ENCODE assay signal across 1 cellular context in the genomic region with DNA sequence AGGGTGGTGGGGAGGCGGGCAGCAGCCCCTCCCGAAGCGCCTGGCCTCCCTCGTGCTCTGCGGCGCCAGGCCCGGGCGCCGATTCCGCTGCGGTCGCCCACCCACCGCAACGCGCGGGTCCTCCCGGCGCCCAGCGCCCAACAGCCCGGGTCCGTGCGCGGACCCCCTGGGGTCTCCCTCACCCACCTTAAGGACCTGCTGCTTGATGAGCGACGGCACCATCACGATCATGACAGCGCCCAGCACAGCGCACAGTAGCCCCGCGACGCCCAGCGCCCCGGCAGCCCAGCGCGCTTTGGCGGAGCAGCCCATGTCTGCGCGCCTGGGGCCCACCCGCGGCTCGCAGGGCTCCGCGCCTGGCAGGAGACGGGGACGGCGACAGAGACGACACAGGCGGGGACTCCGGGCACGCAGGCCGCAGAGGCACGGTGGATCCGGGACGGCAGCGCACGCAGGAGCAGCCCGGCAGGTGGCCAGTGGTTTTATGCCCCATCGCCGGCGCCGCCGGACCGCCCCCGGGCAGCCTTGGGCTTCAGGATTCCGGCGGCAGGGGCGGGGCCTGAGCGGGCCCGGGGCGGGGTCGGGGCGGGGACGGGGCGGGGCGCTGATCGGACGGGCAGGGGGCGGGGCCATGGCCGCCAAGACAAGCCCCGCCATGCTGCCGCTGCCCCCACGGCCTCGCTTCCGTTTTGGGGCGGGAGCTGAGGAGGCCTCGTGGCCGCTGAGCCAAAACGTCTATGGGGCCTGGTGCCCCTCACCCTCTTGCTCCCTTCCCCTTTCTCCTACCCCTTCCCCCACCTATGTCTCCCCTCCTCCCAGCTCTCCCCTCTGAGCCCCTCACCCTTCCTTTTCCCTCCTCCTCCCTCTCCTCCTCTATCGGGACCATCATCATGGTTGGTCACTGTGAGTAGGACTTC.
TF ChIP-seq lines count a peak whose summit lies in the region.

Gene SCARB1, minus strand, starts transcription at position 456 of the 917 bp plus-strand sequence. Its CDS starts 144 bp downstream, at position 312.

TF ChIP-seq in HepG2, 621 proteins besides CTCF, POLR2A, EP300 and RAD21 (continued from another document and continues in another):
- no peak for TF ChIP-seq GMEB2 (CRISPR knock-in tag; IDR thresholded peaks at IDR 0.05; ENCODE audit: low read depth)
- TF ChIP-seq NCOA2 (CRISPR knock-in tag; IDR thresholded peaks at IDR 0.05) = peak; percentile 38; the same call in 1 of the 2 replicates
- no peak for TF ChIP-seq EZH2 (conservative IDR thresholded peaks at IDR 0.05; ENCODE audit: low read depth, low read length)
- TF ChIP-seq, protein P1, sequence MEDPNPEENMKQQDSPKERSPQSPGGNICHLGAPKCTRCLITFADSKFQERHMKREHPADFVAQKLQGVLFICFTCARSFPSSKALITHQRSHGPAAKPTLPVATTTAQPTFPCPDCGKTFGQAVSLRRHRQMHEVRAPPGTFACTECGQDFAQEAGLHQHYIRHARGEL (CRISPR knock-in tag; IDR thresholded peaks at IDR 0.05) = no peak
- no peak for TF ChIP-seq U2AF2 (IDR thresholded peaks at IDR 0.05; ENCODE audit: low read depth, low read length)
- TF ChIP-seq, protein P2, sequence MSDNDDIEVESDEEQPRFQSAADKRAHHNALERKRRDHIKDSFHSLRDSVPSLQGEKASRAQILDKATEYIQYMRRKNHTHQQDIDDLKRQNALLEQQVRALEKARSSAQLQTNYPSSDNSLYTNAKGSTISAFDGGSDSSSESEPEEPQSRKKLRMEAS (IDR thresholded peaks at IDR 0.05) = peak; percentile 90
- no peak for TF ChIP-seq LCORL (IDR thresholded peaks at IDR 0.05)
- peak; percentile 70; the same call in 1 of the 2 replicates for TF ChIP-seq LCORL (CRISPR knock-in tag; IDR thresholded peaks at IDR 0.05)
- no peak for TF ChIP-seq PLRG1 (conservative IDR thresholded peaks at IDR 0.05)
- TF ChIP-seq SALL1 (CRISPR knock-in tag; IDR thresholded peaks at IDR 0.05) = peak; percentile 60
- no peak for TF ChIP-seq ZBTB10 (CRISPR knock-in tag; IDR thresholded peaks at IDR 0.05; ENCODE audit: borderline replicate concordance)
- no peak for TF ChIP-seq TCF12 (IDR thresholded peaks at IDR 0.05)
- TF ChIP-seq TCF12 (CRISPR knock-in tag; IDR thresholded peaks at IDR 0.05) = no peak
- TF ChIP-seq KAT2B (IDR thresholded peaks at IDR 0.05; ENCODE audit: borderline replicate concordance, low read depth, low read length) = no peak
- no peak for TF ChIP-seq REXO4 (CRISPR knock-in tag; IDR thresholded peaks at IDR 0.05; ENCODE audit: borderline replicate concordance)
- TF ChIP-seq ZFP82 (CRISPR knock-in tag; IDR thresholded peaks at IDR 0.05; ENCODE audit: borderline replicate concordance) = peak; percentile 82; the same call in 1 of the 2 replicates
- no peak for TF ChIP-seq ZNF138 (CRISPR knock-in tag; IDR thresholded peaks at IDR 0.05; ENCODE audit: low read depth)
- peak; percentile 32; the same call in 1 of the 2 replicates for TF ChIP-seq YEATS2 (CRISPR knock-in tag; IDR thresholded peaks at IDR 0.05; ENCODE audit: borderline replicate concordance)
- TF ChIP-seq ZNF510 (CRISPR knock-in tag; IDR thresholded peaks at IDR 0.05; ENCODE audit: low read depth) = 0 out of 2 replicates have a peak, but pooled peaks have one; percentile 5
- TF ChIP-seq BCL6 (CRISPR knock-in tag; IDR thresholded peaks at IDR 0.05) = peak; percentile 59
- no peak for TF ChIP-seq NPAS2 (CRISPR knock-in tag; IDR thresholded peaks at IDR 0.05; ENCODE audit: borderline replicate concordance)
- no peak for TF ChIP-seq SIX4 (CRISPR knock-in tag; IDR thresholded peaks at IDR 0.05)
- no peak for TF ChIP-seq GLMP (CRISPR knock-in tag; IDR thresholded peaks at IDR 0.05; ENCODE audit: borderline replicate concordance)
- TF ChIP-seq TBL1XR1 (IDR thresholded peaks at IDR 0.05; ENCODE audit: borderline replicate concordance, low read length, partially characterized antibody) = no peak
- TF ChIP-seq ZNF672 (CRISPR knock-in tag; IDR thresholded peaks at IDR 0.05) = no peak
- TF ChIP-seq MEF2D (CRISPR knock-in tag; IDR thresholded peaks at IDR 0.05) = no peak
- TF ChIP-seq, protein P3, sequence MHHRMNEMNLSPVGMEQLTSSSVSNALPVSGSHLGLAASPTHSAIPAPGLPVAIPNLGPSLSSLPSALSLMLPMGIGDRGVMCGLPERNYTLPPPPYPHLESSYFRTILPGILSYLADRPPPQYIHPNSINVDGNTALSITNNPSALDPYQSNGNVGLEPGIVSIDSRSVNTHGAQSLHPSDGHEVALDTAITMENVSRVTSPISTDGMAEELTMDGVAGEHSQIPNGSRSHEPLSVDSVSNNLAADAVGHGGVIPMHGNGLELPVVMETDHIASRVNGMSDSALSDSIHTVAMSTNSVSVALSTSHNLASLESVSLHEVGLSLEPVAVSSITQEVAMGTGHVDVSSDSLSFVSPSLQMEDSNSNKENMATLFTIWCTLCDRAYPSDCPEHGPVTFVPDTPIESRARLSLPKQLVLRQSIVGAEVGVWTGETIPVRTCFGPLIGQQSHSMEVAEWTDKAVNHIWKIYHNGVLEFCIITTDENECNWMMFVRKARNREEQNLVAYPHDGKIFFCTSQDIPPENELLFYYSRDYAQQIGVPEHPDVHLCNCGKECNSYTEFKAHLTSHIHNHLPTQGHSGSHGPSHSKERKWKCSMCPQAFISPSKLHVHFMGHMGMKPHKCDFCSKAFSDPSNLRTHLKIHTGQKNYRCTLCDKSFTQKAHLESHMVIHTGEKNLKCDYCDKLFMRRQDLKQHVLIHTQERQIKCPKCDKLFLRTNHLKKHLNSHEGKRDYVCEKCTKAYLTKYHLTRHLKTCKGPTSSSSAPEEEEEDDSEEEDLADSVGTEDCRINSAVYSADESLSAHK (CRISPR knock-in tag; IDR thresholded peaks at IDR 0.05; ENCODE audit: borderline replicate concordance) = no peak
- TF ChIP-seq TBX3 (IDR thresholded peaks at IDR 0.05; ENCODE audit: borderline replicate concordance) = no peak
- no peak for TF ChIP-seq RORA (CRISPR knock-in tag; IDR thresholded peaks at IDR 0.05)
- TF ChIP-seq ZNF3 (CRISPR knock-in tag; IDR thresholded peaks at IDR 0.05) = no peak
- TF ChIP-seq RAD51 (IDR thresholded peaks at IDR 0.05; ENCODE audit: borderline replicate concordance) = no peak
- no peak for TF ChIP-seq CBX2 (IDR thresholded peaks at IDR 0.05; ENCODE audit: low read depth, low read length)
- no peak for TF ChIP-seq CBX2 (CRISPR knock-in tag; IDR thresholded peaks at IDR 0.05; ENCODE audit: low read depth)
- TF ChIP-seq, protein P4, sequence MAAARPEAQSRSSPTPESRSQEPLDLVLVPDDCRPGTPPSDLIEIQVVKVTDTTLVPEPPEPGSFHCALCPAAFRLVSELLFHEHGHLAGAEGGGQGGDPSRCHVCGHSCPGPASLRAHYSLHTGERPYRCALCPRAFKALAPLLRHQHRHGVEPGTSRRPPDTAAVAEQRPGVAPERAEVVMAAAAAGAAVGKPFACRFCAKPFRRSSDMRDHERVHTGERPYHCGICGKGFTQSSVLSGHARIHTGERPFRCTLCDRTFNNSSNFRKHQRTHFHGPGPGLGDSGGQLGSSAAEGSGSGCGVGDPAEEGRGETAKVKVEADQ (CRISPR knock-in tag; IDR thresholded peaks at IDR 0.05; ENCODE audit: borderline replicate concordance) = no peak
- no peak for TF ChIP-seq ZKSCAN8 (CRISPR knock-in tag; IDR thresholded peaks at IDR 0.05; ENCODE audit: borderline replicate concordance)
- peak; percentile 92 for TF ChIP-seq ZHX1 (CRISPR knock-in tag; IDR thresholded peaks at IDR 0.05; ENCODE audit: low read depth)
- no peak; the same call in 1 of the 2 replicates for TF ChIP-seq ESRRA (CRISPR knock-in tag; IDR thresholded peaks at IDR 0.05; ENCODE audit: low read depth)
- no peak for TF ChIP-seq NFATC3 (CRISPR knock-in tag; IDR thresholded peaks at IDR 0.05)
- no peak; the same call in 1 of the 2 replicates for TF ChIP-seq GPN1 (CRISPR knock-in tag; IDR thresholded peaks at IDR 0.05; ENCODE audit: borderline replicate concordance)
- no peak for TF ChIP-seq RFX1 (IDR thresholded peaks at IDR 0.05)
- no peak for TF ChIP-seq ZNF775 (CRISPR knock-in tag; IDR thresholded peaks at IDR 0.05; ENCODE audit: borderline replicate concordance)
- peak; percentile 64 for TF ChIP-seq SKI (IDR thresholded peaks at IDR 0.05; ENCODE audit: partially characterized antibody)
- TF ChIP-seq, protein P5, sequence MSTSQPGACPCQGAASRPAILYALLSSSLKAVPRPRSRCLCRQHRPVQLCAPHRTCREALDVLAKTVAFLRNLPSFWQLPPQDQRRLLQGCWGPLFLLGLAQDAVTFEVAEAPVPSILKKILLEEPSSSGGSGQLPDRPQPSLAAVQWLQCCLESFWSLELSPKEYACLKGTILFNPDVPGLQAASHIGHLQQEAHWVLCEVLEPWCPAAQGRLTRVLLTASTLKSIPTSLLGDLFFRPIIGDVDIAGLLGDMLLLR (CRISPR knock-in tag; IDR thresholded peaks at IDR 0.05) = peak; percentile 81; the same call in 1 of the 2 replicates
- TF ChIP-seq POLR2G (IDR thresholded peaks at IDR 0.05; ENCODE audit: low read depth, low read length) = peak; percentile 85
- TF ChIP-seq PTBP1 (IDR thresholded peaks at IDR 0.05; ENCODE audit: low read depth, low read length, poor library complexity, severe bottlenecking) = no peak
- TF ChIP-seq ZSCAN9 (CRISPR knock-in tag; IDR thresholded peaks at IDR 0.05; ENCODE audit: borderline replicate concordance) = 0 out of 2 replicates have a peak, but pooled peaks have one; percentile 66
- peak; percentile 89 for TF ChIP-seq ZNF567 (CRISPR knock-in tag; IDR thresholded peaks at IDR 0.05; ENCODE audit: borderline replicate concordance)
- no peak for TF ChIP-seq MTA3 (CRISPR knock-in tag; IDR thresholded peaks at IDR 0.05)
- TF ChIP-seq HOXA7 (CRISPR knock-in tag; IDR thresholded peaks at IDR 0.05) = no peak
- 0 out of 2 replicates have a peak, but pooled peaks have one; percentile 15 for TF ChIP-seq ZNF501 (CRISPR knock-in tag; IDR thresholded peaks at IDR 0.05)
- no peak; the same call in 1 of the 2 replicates for TF ChIP-seq BRD4 (CRISPR knock-in tag; IDR thresholded peaks at IDR 0.05)
- TF ChIP-seq RFX3 (CRISPR knock-in tag; IDR thresholded peaks at IDR 0.05) = no peak
- TF ChIP-seq SRF (IDR thresholded peaks at IDR 0.05; ENCODE audit: low read depth, low read length) = no peak
- TF ChIP-seq MATR3 (CRISPR knock-in tag; IDR thresholded peaks at IDR 0.05) = no peak
- no peak for TF ChIP-seq STAT5B (CRISPR knock-in tag; IDR thresholded peaks at IDR 0.05)
- peak; percentile 26 for TF ChIP-seq MED8 (CRISPR knock-in tag; IDR thresholded peaks at IDR 0.05; ENCODE audit: insufficient replicate concordance)
- TF ChIP-seq ZNF660 (CRISPR knock-in tag; IDR thresholded peaks at IDR 0.05; ENCODE audit: borderline replicate concordance, low read depth) = no peak
